Comparison of ENCODE assay signal across 8 cellular contexts in the genomic region with DNA sequence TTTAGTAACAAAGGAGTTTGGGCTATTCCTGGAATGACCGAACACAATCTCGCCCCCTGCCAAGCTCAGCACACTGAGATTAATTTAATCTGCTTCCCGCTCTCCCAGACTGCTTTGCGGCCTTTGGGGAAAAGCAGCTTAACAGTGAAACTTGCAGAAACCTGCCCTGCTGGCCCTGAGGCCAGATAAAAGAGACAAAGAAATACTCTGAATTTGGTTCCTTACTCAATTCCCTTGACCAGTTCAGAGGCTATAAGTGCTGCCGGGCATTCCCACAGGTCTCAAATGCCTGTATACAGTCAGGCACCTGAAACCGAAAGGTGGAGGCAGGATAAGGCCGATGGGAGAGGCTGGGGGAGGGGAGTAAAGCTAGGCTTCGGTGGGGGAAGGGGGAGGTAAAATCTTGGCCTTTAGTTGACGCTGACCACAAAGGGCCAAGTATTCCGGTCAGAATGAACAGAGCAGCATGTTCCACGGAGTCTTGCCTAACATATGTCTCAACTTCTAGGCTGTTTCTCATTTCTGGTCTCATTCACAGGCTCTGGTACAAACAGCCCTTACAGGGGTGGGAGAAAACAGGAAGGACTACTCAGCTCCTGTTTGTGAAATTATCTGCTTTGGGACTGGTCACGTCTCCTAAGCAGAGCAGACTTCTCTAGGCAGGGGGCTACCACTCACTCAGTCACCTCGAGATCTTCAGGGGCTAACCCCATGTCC. TPM values are rescaled to one million over a fixed set of nuclear protein-coding genes. Genes with fewer than 3 reads are reported as not detected.
DNase-seq lines count a peak whose midpoint lies in the region; ATAC-seq, FAIRE-seq and TF ChIP-seq lines count a peak whose summit lies in the region.

No MANE protein-coding gene starts in this region.

- H3K36me3 Mint-ChIP-seq in WTC11 = no peaks in the 10 kb centered on the region
- H3K36me3 Mint-ChIP-seq in glutamatergic neuron (ENCODE audit: unreplicated experiment) = no peaks in the 10 kb centered on the region
- peaks cover 51% of the 10 kb centered on the region for H3K36me3 Mint-ChIP-seq in activated T-cell treated with anti-CD3 and anti-CD28 coated beads, Interleukin-2, amount 50 U/mL, for 24 hours (ENCODE audit: low read depth)
- H3K36me3 Mint-ChIP-seq in activated CD4-positive, alpha-beta T cell treated with anti-CD3 and anti-CD28 coated beads, Interleukin-2, amount 10 ng/mL, durations not matched to agents 7 days and 5 days (ENCODE audit: low read depth) = peaks cover 18% of the 10 kb centered on the region

- peak overlapping the region; percentile 57 for H3K4me3 ChIP-seq in GM23248
- H3K4me3 ChIP-seq in rectal smooth muscle tissue (ENCODE audit: low read length) = peak overlapping the region; percentile 34

- POLR2A ChIA-PET in WTC11 (lab: Charles Lee) = no interaction called here
- POLR2A ChIA-PET in activated CD4-positive, alpha-beta T cell treated with anti-CD3 and anti-CD28 coated beads, Interleukin-2, amount 10 ng/mL, durations not matched to agents 7 days and 5 days (lab: Charles Lee) = no interaction called here

- H3K27ac ChIP-seq in GM23248 (peak overlapping the region; percentile 96), rectal smooth muscle tissue (ENCODE audit: low read depth, low read length) (peak overlapping the region; percentile 79)

- H3K79me2 ChIP-seq in GM23248 (ENCODE audit: insufficient read depth) = peaks cover 98% of the 10 kb centered on the region

- peaks cover 16% of the 10 kb centered on the region; the same call in 1 of the 2 replicates for H4K20me1 ChIP-seq in GM23248 (ENCODE audit: insufficient read depth)

- H3K27me3 Mint-ChIP-seq in WTC11 (ENCODE audit: low read depth) (peaks cover 55% of the 10 kb centered on the region), glutamatergic neuron (ENCODE audit: unreplicated experiment) (peaks cover 15% of the 10 kb centered on the region)
- H3K27me3 Mint-ChIP-seq in activated T-cell treated with anti-CD3 and anti-CD28 coated beads, Interleukin-2, amount 50 U/mL, for 24 hours = no peaks in the 10 kb centered on the region
- H3K27me3 Mint-ChIP-seq in activated CD4-positive, alpha-beta T cell treated with anti-CD3 and anti-CD28 coated beads, Interleukin-2, amount 10 ng/mL, durations not matched to agents 7 days and 5 days = no peaks in the 10 kb centered on the region

- H3K9me3 Mint-ChIP-seq in WTC11 = no peaks in the 10 kb centered on the region
- peaks cover 23% of the 10 kb centered on the region for H3K9me3 Mint-ChIP-seq in glutamatergic neuron (ENCODE audit: unreplicated experiment)
- no peaks in the 10 kb centered on the region for H3K9me3 Mint-ChIP-seq in activated T-cell treated with anti-CD3 and anti-CD28 coated beads, Interleukin-2, amount 50 U/mL, for 24 hours
- H3K9me3 Mint-ChIP-seq in activated CD4-positive, alpha-beta T cell treated with anti-CD3 and anti-CD28 coated beads, Interleukin-2, amount 10 ng/mL, durations not matched to agents 7 days and 5 days = no peaks in the 10 kb centered on the region

- H2AFZ ChIP-seq in GM23248 = no peak overlapping the region

- FAIRE-seq in HTR-8/SVneo (lab: Jason Lieb, UNC) = no peak

- in situ Hi-C loops in GM23248 (cut with MboI) = no loop called here

- H3K36me3 ChIP-seq in GM23248 (ENCODE audit: low read depth) (peaks cover 8% of the 10 kb centered on the region; the same call in 1 of the 2 replicates), rectal smooth muscle tissue (ENCODE audit: control insufficient read depth, insufficient read depth, low read length) (no peaks in the 10 kb centered on the region)

- WGBS in GM23248 (ENCODE audit: low coverage in 1 of 2, low lambda C conversion rate in 2 of 2, missing lambda C conversion rate in 2 of 2), 2 experiments = 6 to 8% methylated on average over 13 of the region's 13 CpGs

- CTCF ChIA-PET in WTC11 (lab: Charles Lee) = interaction anchor here (0.9 to 4.1 kb wide), 16 partner anchors 8 to 211 kb away, joined by 3 to 37 read pairs (median 4); partner anchors contain the start of gene A3GALT2
- CTCF ChIA-PET in activated CD4-positive, alpha-beta T cell treated with anti-CD3 and anti-CD28 coated beads, Interleukin-2, amount 10 ng/mL, durations not matched to agents 7 days and 5 days (lab: Charles Lee) = interaction anchor here (0.8 to 1.4 kb wide), 4 partner anchors 9 to 211 kb away, joined by 3 to 5 read pairs (median 4); no protein-coding TSS in a partner anchor

- H3K4me1 ChIP-seq in GM23248 (ENCODE audit: insufficient read depth) (peaks cover 99% of the 10 kb centered on the region), rectal smooth muscle tissue (ENCODE audit: control insufficient read depth, insufficient read depth, low read length) (peaks cover 70% of the 10 kb centered on the region)

- peaks cover 84% of the 10 kb centered on the region for H3F3A ChIP-seq in GM23248 (ENCODE audit: insufficient read depth)

- H3K4me3 Mint-ChIP-seq in WTC11 (no peak overlapping the region), glutamatergic neuron (ENCODE audit: unreplicated experiment) (peak overlapping the region; percentile 72)
- H3K4me3 Mint-ChIP-seq in activated T-cell treated with anti-CD3 and anti-CD28 coated beads, Interleukin-2, amount 50 U/mL, for 24 hours = no peak overlapping the region
- H3K4me3 Mint-ChIP-seq in activated CD4-positive, alpha-beta T cell treated with anti-CD3 and anti-CD28 coated beads, Interleukin-2, amount 10 ng/mL, durations not matched to agents 7 days and 5 days = no peak overlapping the region

- peak overlapping the region; percentile 86 for H3K4me2 ChIP-seq in GM23248 (ENCODE audit: unreplicated experiment)

- H3K27ac Mint-ChIP-seq in WTC11 (peak overlapping the region; percentile 5; the same call in 1 of the 2 replicates), glutamatergic neuron (ENCODE audit: unreplicated experiment) (peak overlapping the region; percentile 92)
- H3K27ac Mint-ChIP-seq in activated T-cell treated with anti-CD3 and anti-CD28 coated beads, Interleukin-2, amount 50 U/mL, for 24 hours = no peak overlapping the region
- H3K27ac Mint-ChIP-seq in activated CD4-positive, alpha-beta T cell treated with anti-CD3 and anti-CD28 coated beads, Interleukin-2, amount 10 ng/mL, durations not matched to agents 7 days and 5 days = no peak overlapping the region

- no peaks in the 10 kb centered on the region for H3K9me3 ChIP-seq in GM23248 (ENCODE audit: low read depth)

- ATAC-seq in WTC11 (peak; percentile 26), HG02973 (IDR thresholded peaks at IDR 0.05; ENCODE audit: unreplicated experiment) (no peak)

- H3K4me1 Mint-ChIP-seq in WTC11 (peaks cover 58% of the 10 kb centered on the region), glutamatergic neuron (ENCODE audit: low read depth, unreplicated experiment) (peaks cover 84% of the 10 kb centered on the region)
- H3K4me1 Mint-ChIP-seq in activated T-cell treated with anti-CD3 and anti-CD28 coated beads, Interleukin-2, amount 50 U/mL, for 24 hours (ENCODE audit: low read depth) = peaks cover 52% of the 10 kb centered on the region
- peaks cover 30% of the 10 kb centered on the region for H3K4me1 Mint-ChIP-seq in activated CD4-positive, alpha-beta T cell treated with anti-CD3 and anti-CD28 coated beads, Interleukin-2, amount 10 ng/mL, durations not matched to agents 7 days and 5 days

- TF ChIP-seq CTCF in WTC11 (IDR thresholded peaks at IDR 0.05) (no peak), glutamatergic neuron (IDR thresholded peaks at IDR 0.05; ENCODE audit: partially characterized antibody, unreplicated experiment) (no peak)

- H3K27me3 ChIP-seq in GM23248 (replicated peaks; ENCODE audit: insufficient read depth) (no peaks in the 10 kb centered on the region), rectal smooth muscle tissue (ENCODE audit: control insufficient read depth, insufficient read depth, low read length) (no peaks in the 10 kb centered on the region)

- no peaks in the 10 kb centered on the region for H3K9me2 ChIP-seq in GM23248 (ENCODE audit: insufficient read depth)

- H3K9ac ChIP-seq in GM23248 (peak overlapping the region; percentile 78), rectal smooth muscle tissue (ENCODE audit: low read length) (no peak overlapping the region)

- DNase-seq in GM23248 = peak; percentile 92
- DNase-seq in WTC11 (ENCODE audit: low spot score) = no peak
- no peak for DNase-seq in glutamatergic neuron
- DNase-seq in HTR-8/SVneo (ENCODE audit: insufficient read length, low spot score) = no peak
- no peak for DNase-seq in activated T-cell treated with anti-CD3 and anti-CD28 coated beads, Interleukin-2, amount 50 U/mL, for 24 hours
- no peak for DNase-seq in activated CD4-positive, alpha-beta T cell treated with anti-CD3 and anti-CD28 coated beads, Interleukin-2, amount 10 ng/mL, durations not matched to agents 7 days and 5 days

TF ChIP-seq in WTC11, 78 proteins besides CTCF, POLR2A, EP300 and RAD21 (continues in another document):
- no peak for TF ChIP-seq SMAD3 (CRISPR knock-in tag; IDR thresholded peaks at IDR 0.05; ENCODE audit: borderline replicate concordance)
- no peak for TF ChIP-seq ATF6 (CRISPR knock-in tag; IDR thresholded peaks at IDR 0.05)
- TF ChIP-seq FOXJ3 (CRISPR knock-in tag; IDR thresholded peaks at IDR 0.05; ENCODE audit: borderline replicate concordance) = no peak
- TF ChIP-seq CDX4 (CRISPR knock-in tag; IDR thresholded peaks at IDR 0.05; ENCODE audit: borderline replicate concordance) = no peak

RNA-seq across cellular contexts. Expression of gene A3GALT2, which starts 17.8 kb away (rescaled TPM):
- total RNA-seq in GM23248 (2014; rRNA removed; shearing (Covaris generic)) = not detected in 2 replicates
- polyA plus RNA-seq in GM23248 (2016; fragmentation: Nextera tagmentation; extraction: Ambion mirVana) = not detected in 2 replicates
- total RNA-seq in WTC11 (2021) (not detected in 3 replicates), glutamatergic neuron (ENCODE audit: unreplicated experiment) (0.71 TPM)
- total RNA-seq in activated CD4-positive, alpha-beta T cell treated with anti-CD3 and anti-CD28 coated beads, Interleukin-2, amount 10 ng/mL, durations not matched to agents 7 days and 5 days = not detected

Comparison
In these comparisons a context has a peak if more than half of its experiments do, and no peak if none do; other contexts are left out.
1. H3K27ac Mint-ChIP-seq: peak in WTC11 (single experiment) and glutamatergic neuron (single experiment); none in activated T-cell treated with anti-CD3 and anti-CD28 coated beads, Interleukin-2, amount 50 U/mL, for 24 hours (single experiment) and activated CD4-positive, alpha-beta T cell treated with anti-CD3 and anti-CD28 coated beads, Interleukin-2, amount 10 ng/mL, durations not matched to agents 7 days and 5 days (single experiment).